8 cellular contexts compared by ENCODE assay signal in genomic region chr11:122505304-122506006, GRCh38.
DNase-seq lines count a peak whose midpoint lies in the region; TF ChIP-seq lines count a peak whose summit lies in the region.

No MANE protein-coding gene starts in this region.

- no peak overlapping the region for H3K4me2 ChIP-seq in Karpas-422 (ENCODE audit: low read depth, low read length, poor library complexity, severe bottlenecking)

- POLR2A ChIA-PET in CD8-positive, alpha-beta memory T cell (lab: Charles Lee): no interaction called here

- H3K27ac Mint-ChIP-seq in CD8-positive, alpha-beta memory T cell: peak overlapping the region in 1 of 8 donors; percentile 38
- H3K27ac Mint-ChIP-seq in activated naive CD4-positive, alpha-beta T cell treated with anti-CD3 and anti-CD28 coated beads for 36 hours: no peak overlapping the region
- H3K27ac Mint-ChIP-seq in glutamatergic neuron (ENCODE audit: unreplicated experiment): no peak overlapping the region

- H3K9ac ChIP-seq in Karpas-422 (ENCODE audit: low read length): no peak overlapping the region

- no peak overlapping the region for H3K4me3 Mint-ChIP-seq in CD8-positive, alpha-beta memory T cell
- no peak overlapping the region for H3K4me3 Mint-ChIP-seq in activated naive CD4-positive, alpha-beta T cell treated with anti-CD3 and anti-CD28 coated beads for 36 hours
- no peak overlapping the region for H3K4me3 Mint-ChIP-seq in glutamatergic neuron (ENCODE audit: unreplicated experiment)

- no peak overlapping the region for H2AFZ ChIP-seq in Karpas-422 (ENCODE audit: low read length)

- no peaks in the 10 kb centered on the region for H3K9me3 ChIP-seq in CD8-positive, alpha-beta memory T cell (ENCODE audit: low read length)
- H3K9me3 ChIP-seq in Karpas-422 (ENCODE audit: low read length) (no peaks in the 10 kb centered on the region), ovary (no peaks in the 10 kb centered on the region), uterus (no peaks in the 10 kb centered on the region)

- H3K4me1 ChIP-seq in CD8-positive, alpha-beta memory T cell (ENCODE audit: insufficient read depth, low read length): no peaks in the 10 kb centered on the region
- no peaks in the 10 kb centered on the region for H3K4me1 ChIP-seq in Karpas-422 (ENCODE audit: low read length)
- peaks cover 4% of the 10 kb centered on the region for H3K4me1 ChIP-seq in ovary (ENCODE audit: insufficient read depth)
- H3K4me1 ChIP-seq in uterus: no peaks in the 10 kb centered on the region

- no peaks in the 10 kb centered on the region for H3K9me3 Mint-ChIP-seq in CD8-positive, alpha-beta memory T cell
- H3K9me3 Mint-ChIP-seq in activated naive CD4-positive, alpha-beta T cell treated with anti-CD3 and anti-CD28 coated beads for 36 hours: no peaks in the 10 kb centered on the region
- no peaks in the 10 kb centered on the region for H3K9me3 Mint-ChIP-seq in glutamatergic neuron (ENCODE audit: unreplicated experiment)

- peaks cover 13% of the 10 kb centered on the region for H3K27me3 ChIP-seq in CD8-positive, alpha-beta memory T cell (ENCODE audit: insufficient read depth, low read length, poor library complexity, severe bottlenecking)
- H3K27me3 ChIP-seq in Karpas-422 (ENCODE audit: low read length) (no peaks in the 10 kb centered on the region), ovary (no peaks in the 10 kb centered on the region), uterus (no peaks in the 10 kb centered on the region)

- peaks cover 19 to 55% of the 10 kb centered on the region in 2 donors for H3K27me3 Mint-ChIP-seq in CD8-positive, alpha-beta memory T cell
- peaks cover 30% of the 10 kb centered on the region for H3K27me3 Mint-ChIP-seq in activated naive CD4-positive, alpha-beta T cell treated with anti-CD3 and anti-CD28 coated beads for 36 hours (ENCODE audit: low read depth)
- no peaks in the 10 kb centered on the region for H3K27me3 Mint-ChIP-seq in glutamatergic neuron (ENCODE audit: unreplicated experiment)

- H4K20me1 ChIP-seq in Karpas-422 (ENCODE audit: insufficient read depth, low read depth, low read length): no peaks in the 10 kb centered on the region

- no peaks in the 10 kb centered on the region for H3K9me2 ChIP-seq in Karpas-422 (replicated peaks; ENCODE audit: insufficient read depth, low read length)

- TF ChIP-seq POLR2A in ovary (IDR thresholded peaks at IDR 0.05) (no peak), uterus (IDR thresholded peaks at IDR 0.05) (no peak)

- TF ChIP-seq CTCF in GM20000 (IDR thresholded peaks at IDR 0.05; ENCODE audit: extremely low read depth, missing control alignments) (peak; percentile 62), glutamatergic neuron (IDR thresholded peaks at IDR 0.05; ENCODE audit: partially characterized antibody, unreplicated experiment) (peak; percentile 72), ovary (IDR thresholded peaks at IDR 0.05) (peak; percentile 60 to 84 (median 73)), uterus (IDR thresholded peaks at IDR 0.05) (peak; percentile 76 to 92 (median 85))

- no peaks in the 10 kb centered on the region for H3K79me2 ChIP-seq in Karpas-422 (ENCODE audit: low read length)

- 29 to 30% (median 29%) methylated on average over 8 of the region's 8 CpGs for WGBS in ovary, 3 donors

- H3K36me3 ChIP-seq in CD8-positive, alpha-beta memory T cell (ENCODE audit: insufficient read depth, low read length): no peaks in the 10 kb centered on the region
- H3K36me3 ChIP-seq in Karpas-422 (ENCODE audit: insufficient read depth, low read length) (no peaks in the 10 kb centered on the region), ovary (no peaks in the 10 kb centered on the region), uterus (no peaks in the 10 kb centered on the region)

- intact Hi-C loops in activated naive CD4-positive, alpha-beta T cell treated with anti-CD3 and anti-CD28 coated beads for 36 hours (cut with micrococcal nuclease): loop anchor here (1.0 to 5.0 kb wide), 4 partner anchors 290 to 1183 kb away; no protein-coding TSS in a partner anchor
- intact Hi-C loops in ovary (cut with DNase I) (loop anchor here (2.0 to 10.0 kb wide), 5 partner anchors 281 to 853 kb away; no protein-coding TSS in a partner anchor), uterus (cut with DNase I; ENCODE audit: low total_unique reads) (loop anchor here (10.0 kb wide), 1 partner anchor 291 kb away; no protein-coding TSS in a partner anchor)

- no peak overlapping the region for H3K27ac ChIP-seq in CD8-positive, alpha-beta memory T cell (ENCODE audit: low read depth, low read length)
- H3K27ac ChIP-seq in Karpas-422 (ENCODE audit: low read length) (no peak overlapping the region), ovary (no peak overlapping the region), uterus (peak overlapping the region; percentile 8 to 38)

- no peak overlapping the region for H3K4me3 ChIP-seq in CD8-positive, alpha-beta memory T cell (ENCODE audit: low read length)
- H3K4me3 ChIP-seq in Karpas-422 (ENCODE audit: low read length): no peak overlapping the region
- H3K4me3 ChIP-seq in ovary: no peak overlapping the region
- no peak overlapping the region for H3K4me3 ChIP-seq in uterus

- no peaks in the 10 kb centered on the region for H3K4me1 Mint-ChIP-seq in CD8-positive, alpha-beta memory T cell
- no peaks in the 10 kb centered on the region for H3K4me1 Mint-ChIP-seq in activated naive CD4-positive, alpha-beta T cell treated with anti-CD3 and anti-CD28 coated beads for 36 hours (ENCODE audit: low read depth)
- H3K4me1 Mint-ChIP-seq in glutamatergic neuron (ENCODE audit: low read depth, unreplicated experiment): no peaks in the 10 kb centered on the region

- CTCF ChIA-PET in CD8-positive, alpha-beta memory T cell (lab: Charles Lee): interaction anchor here (1.1 kb wide), 1 partner anchor 851 kb away, joined by 3 read pairs; no protein-coding TSS in a partner anchor
- CTCF ChIA-PET in activated naive CD4-positive, alpha-beta T cell treated with anti-CD3 and anti-CD28 coated beads for 36 hours (lab: Charles Lee): interaction anchor here (0.6 to 1.7 kb wide), 7 partner anchors 13 to 851 kb away, joined by 3 to 6 read pairs (median 3); no protein-coding TSS in a partner anchor

- TF ChIP-seq EP300 in ovary (IDR thresholded peaks at IDR 0.05): no peak

- DNase-seq in CD8-positive, alpha-beta memory T cell: peak in 3 of 5 donors; percentile 4 to 8 (median 5)
- DNase-seq in GM20000 (ENCODE audit: low spot score) (peak; percentile 59), Karpas-422 (peak; percentile 62), RPMI8226 (peak; percentile 43), glutamatergic neuron (peak; percentile 82), ovary (peak; percentile 83 to 88 (median 85)), uterus (peak; percentile 86 to 88)
- peak; percentile 75 for DNase-seq in activated naive CD4-positive, alpha-beta T cell treated with anti-CD3 and anti-CD28 coated beads for 36 hours

- H3K36me3 Mint-ChIP-seq in CD8-positive, alpha-beta memory T cell: no peaks in the 10 kb centered on the region
- H3K36me3 Mint-ChIP-seq in activated naive CD4-positive, alpha-beta T cell treated with anti-CD3 and anti-CD28 coated beads for 36 hours (ENCODE audit: low read depth): no peaks in the 10 kb centered on the region
- no peaks in the 10 kb centered on the region for H3K36me3 Mint-ChIP-seq in glutamatergic neuron (ENCODE audit: unreplicated experiment)

Comparison
In these comparisons a context has a peak if more than half of its experiments do, and no peak if none do; other contexts are left out.
1. DNase-seq: peak in every context shown above with its lines; median percentile 87 in uterus; 85 in ovary; 82 in glutamatergic neuron; 75 in activated naive CD4-positive, alpha-beta T cell treated with anti-CD3 and anti-CD28 coated beads for 36 hours; 62 in Karpas-422; 59 in GM20000; 43 in RPMI8226; 5 in CD8-positive, alpha-beta memory T cell.
2. H3K27ac ChIP-seq: peak in uterus (2 of 2); none in CD8-positive, alpha-beta memory T cell (single experiment), Karpas-422 (single experiment) and ovary (0 of 2).
3. Peak in every context shown above with its lines, with median percentiles within 50 percentile points of each other: CTCF ChIP-seq.